ENCODE assay signal across 12 cellular contexts in genomic region chr3:81871358-81872152, GRCh38.
A peak's percentile ranks its signal among the peaks of the same experiment; 100 is the strongest.
DNase-seq lines count a peak whose midpoint lies in the region; ATAC-seq, FAIRE-seq and TF ChIP-seq lines count a peak whose summit lies in the region.
"Had no signal": no experiment of that assay in that cellular context is flagged by ENCODE, and none has a peak within 500 bp of the region (broad histone marks: within the 10 kb centered on the region; RNA-seq: fewer than 3 reads in every experiment).

No MANE protein-coding gene starts in this region.

- no peaks in the 10 kb centered on the region for H3K4me1 ChIP-seq in Peyer's patch

- H3K4me1 Mint-ChIP-seq in nephron, result peaks cover 5% of the 10 kb centered on the region
- H3K4me1 Mint-ChIP-seq: activated naive CD8-positive, alpha-beta T cell treated with anti-CD3 and anti-CD28 coated beads, Interleukin-2, amount 10 ng/mL, durations not matched to agents 7 days and 5 days had no signal

- H3K9me3 Mint-ChIP-seq in nephron, result peaks cover 7% of the 10 kb centered on the region
- H3K9me3 Mint-ChIP-seq: activated naive CD8-positive, alpha-beta T cell treated with anti-CD3 and anti-CD28 coated beads, Interleukin-2, amount 10 ng/mL, durations not matched to agents 7 days and 5 days had no signal

- no peaks in the 10 kb centered on the region for H3K36me3 Mint-ChIP-seq in nephron (ENCODE audit: low read depth)
- H3K36me3 Mint-ChIP-seq: activated naive CD8-positive, alpha-beta T cell treated with anti-CD3 and anti-CD28 coated beads, Interleukin-2, amount 10 ng/mL, durations not matched to agents 7 days and 5 days had no signal

- no peak for ATAC-seq in HG02588 (IDR thresholded peaks at IDR 0.05; ENCODE audit: unreplicated experiment)

- no peaks in the 10 kb centered on the region for H3K27me3 ChIP-seq in Peyer's patch

- no peaks in the 10 kb centered on the region for H3K9me3 ChIP-seq in Peyer's patch
- H3K9me3 ChIP-seq: HAP-1 had no signal

- TF ChIP-seq CTCF in D721Med (IDR thresholded peaks at IDR 0.05; ENCODE audit: insufficient read depth, missing control alignments), result peak; percentile 35
- 0 out of 2 replicates have a peak, but pooled peaks have one; percentile 18 for TF ChIP-seq CTCF in LNCaP clone FGC (IDR thresholded peaks at IDR 0.05; ENCODE audit: control insufficient read depth, extremely low read depth, insufficient read depth)
- TF ChIP-seq CTCF in choroid plexus epithelial cell (conservative IDR thresholded peaks at IDR 0.05; ENCODE audit: low read depth, low read length), result peak; percentile 37
- TF ChIP-seq CTCF in nephron (IDR thresholded peaks at IDR 0.05; ENCODE audit: unreplicated experiment in 3 of 3), result peak; percentile 47 to 58 (median 55)
- no peak for TF ChIP-seq CTCF in Peyer's patch (IDR thresholded peaks at IDR 0.05)

- DNase-seq in D721Med (ENCODE audit: insufficient read length, low spot score) (no peak), LNCaP clone FGC (ENCODE audit: low read depth) (no peak), choroid plexus epithelial cell (ENCODE audit: low read depth) (peak; percentile 34), Peyer's patch (no peak)
- DNase-seq in stimulated activated CD8-positive, alpha-beta memory T cell treated with anti-CD3 and anti-CD28 coated beads, Interleukin-4, amount 100 ng/mL, for 48 hours, result no peak
- DNase-seq: activated naive CD8-positive, alpha-beta T cell treated with anti-CD3 and anti-CD28 coated beads, Interleukin-2, amount 10 ng/mL, durations not matched to agents 7 days and 5 days; hippocampal formation; NCI-H1930 had no signal

- no peak overlapping the region for H3K27ac Mint-ChIP-seq in nephron
- H3K27ac Mint-ChIP-seq: activated naive CD8-positive, alpha-beta T cell treated with anti-CD3 and anti-CD28 coated beads, Interleukin-2, amount 10 ng/mL, durations not matched to agents 7 days and 5 days had no signal

- H3K4me3 Mint-ChIP-seq in nephron, result no peak overlapping the region
- H3K4me3 Mint-ChIP-seq: activated naive CD8-positive, alpha-beta T cell treated with anti-CD3 and anti-CD28 coated beads, Interleukin-2, amount 10 ng/mL, durations not matched to agents 7 days and 5 days had no signal

- H3K36me3 ChIP-seq in Peyer's patch, result no peaks in the 10 kb centered on the region
- H3K36me3 ChIP-seq: HAP-1 had no signal

- FAIRE-seq in D721Med (lab: Jason Lieb, UNC), result no peak
- FAIRE-seq: TTC549 had no signal

- no peak for TF ChIP-seq POLR2A in Peyer's patch (IDR thresholded peaks at IDR 0.05)

- H3K27ac ChIP-seq in Peyer's patch, result no peak overlapping the region

- no peaks in the 10 kb centered on the region for H3K27me3 Mint-ChIP-seq in nephron (ENCODE audit: low read depth)

- H3K4me3 ChIP-seq in LNCaP clone FGC (ENCODE audit: low read depth, low read length) (no peak overlapping the region), choroid plexus epithelial cell (ENCODE audit: low read depth, low read length) (no peak overlapping the region), Peyer's patch (no peak overlapping the region)
- H3K4me3 ChIP-seq: HAP-1 had no signal

Comparison
In these comparisons a context has a peak if more than half of its experiments do, and no peak if none do; other contexts are left out.
1. CTCF ChIP-seq: peak in D721Med (single experiment), LNCaP clone FGC (single experiment), choroid plexus epithelial cell (single experiment) and nephron (3 of 3); none in Peyer's patch (0 of 6).